In the genomic region with DNA sequence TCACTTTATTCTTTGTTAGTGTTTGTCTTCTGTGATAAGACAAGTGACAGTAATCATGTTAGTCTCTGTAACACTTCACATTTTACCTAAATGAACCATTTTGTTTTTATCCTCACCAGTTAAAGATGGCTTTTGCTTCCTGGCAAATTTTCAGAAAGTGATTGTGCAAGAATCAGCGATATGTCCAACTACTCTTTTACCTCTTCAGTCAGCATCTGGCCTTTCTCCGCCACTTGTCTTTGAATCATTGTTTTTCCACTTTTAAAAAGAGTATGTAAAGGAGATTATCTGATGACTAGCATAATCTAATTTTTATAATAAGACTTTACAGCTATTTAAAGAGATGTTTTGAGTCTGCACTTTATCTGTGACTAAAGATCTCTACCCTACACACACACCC, we compare ENCODE assay signal across 1 cellular context.
TF ChIP-seq lines count a peak whose summit lies in the region.

No MANE protein-coding gene starts in this region.

TF ChIP-seq in H1, 55 proteins besides CTCF, POLR2A, EP300 and RAD21:
- TF ChIP-seq EGR1 (IDR thresholded peaks at IDR 0.05; ENCODE audit: borderline replicate concordance, low read depth, low read length), result no peak
- peak; percentile 39; the same call in 1 of the 2 replicates for TF ChIP-seq CEBPB (IDR thresholded peaks at IDR 0.05; ENCODE audit: low read depth, low read length)
- TF ChIP-seq JUN (IDR thresholded peaks at IDR 0.05; ENCODE audit: low read depth, low read length), result no peak
